In genomic region chr4:168917150-168917779, GRCh38 we compare ENCODE assay signal across 8 cellular contexts.
A peak's percentile ranks its signal among the peaks of the same experiment; 100 is the strongest.
DNase-seq lines count a peak whose midpoint lies in the region; ATAC-seq and TF ChIP-seq lines count a peak whose summit lies in the region.

No MANE protein-coding gene starts in this region.

- peak; percentile 50 for DNase-seq in G401 (ENCODE audit: low spot score)
- DNase-seq in HuH-7 (ENCODE audit: low spot score) = peak; percentile 39
- DNase-seq in SKM-1 treated with dmso at 0.1 percent for 144 hours (lab: John Stamatoyannopoulos, UW; ENCODE audit: unreplicated experiment) = peak; percentile 46
- peak; percentile 58 for DNase-seq in glomerular visceral epithelial cell (ENCODE audit: extremely low spot score)
- no peak for DNase-seq in tibial artery
- DNase-seq in amygdala (lab: John Stamatoyannopoulos, UW) = no peak

- H3K4me1 ChIP-seq in tibial artery = peaks cover 0 to 40% (median 0%) of the 10 kb centered on the region in 4 donors

- H3K36me3 ChIP-seq in tibial artery = peaks cover 71 to 87% (median 82%) of the 10 kb centered on the region in 3 donors

- H3K9me3 ChIP-seq in tibial artery = no peaks in the 10 kb centered on the region

- in situ Hi-C loops in G401 (cut with HindIII; ENCODE audit: low sequenced_read_pairs) = no loop called here

- H3K27me3 ChIP-seq in tibial artery = no peaks in the 10 kb centered on the region

- no peak overlapping the region for H3K4me3 ChIP-seq in tibial artery

- ATAC-seq in GM19328 (IDR thresholded peaks at IDR 0.05; ENCODE audit: unreplicated experiment) (no peak), GM19467 (IDR thresholded peaks at IDR 0.05; ENCODE audit: unreplicated experiment) (no peak)

- intact Hi-C loops in tibial artery (cut with DNase I; ENCODE audit: low total_unique reads) = loop anchor here (2.0 kb wide), 1 partner anchor 208 kb away; no protein-coding TSS in a partner anchor

- peak overlapping the region; percentile 31 to 54 for H3K27ac ChIP-seq in tibial artery

- peak; percentile 50 to 58 for TF ChIP-seq CTCF in tibial artery (IDR thresholded peaks at IDR 0.05)

Comparison
In these comparisons a context has a peak if more than half of its experiments do, and no peak if none do; other contexts are left out.
1. DNase-seq: peak in G401 (single experiment), HuH-7 (single experiment), SKM-1 treated with dmso at 0.1 percent for 144 hours (single experiment) and glomerular visceral epithelial cell (single experiment); none in tibial artery (0 of 2) and amygdala (0 of 56).